Comparison of ENCODE assay signal across 9 cellular contexts in the genomic region with DNA sequence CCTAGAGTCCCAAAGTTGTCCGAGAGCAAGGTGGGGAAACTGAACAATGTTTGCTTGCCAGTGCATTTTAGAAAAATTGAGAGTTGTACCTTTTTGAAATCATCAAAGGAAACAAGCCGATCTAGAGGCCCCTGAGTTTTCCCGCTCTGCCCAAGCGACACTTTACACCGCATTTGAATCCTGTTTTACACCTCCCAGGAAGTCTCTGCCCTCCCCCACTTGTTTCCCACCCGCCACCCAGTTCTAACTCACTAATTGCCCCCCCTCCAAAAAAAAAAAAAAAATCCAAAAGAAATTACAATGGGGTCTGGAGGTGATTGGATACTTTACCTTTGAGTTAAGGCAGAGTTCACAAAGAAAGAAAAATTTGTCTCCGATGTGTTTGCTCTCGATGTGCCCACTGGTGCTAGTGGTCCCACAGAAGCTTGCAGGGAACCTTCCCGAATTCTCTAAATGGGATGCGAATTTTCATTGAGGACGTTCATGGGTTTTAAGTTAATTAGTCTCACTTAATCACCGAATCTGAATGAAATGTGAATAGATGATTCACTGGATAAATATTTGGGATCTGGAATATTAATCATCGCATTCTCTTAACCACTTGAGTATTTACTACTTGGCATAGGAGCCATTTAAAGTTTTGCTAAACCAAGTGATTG. TPM values are rescaled to one million over a fixed set of nuclear protein-coding genes. Genes with fewer than 3 reads are reported as not detected.
DNase-seq lines count a peak whose midpoint lies in the region; TF ChIP-seq lines count a peak whose summit lies in the region.
"Had no signal": no experiment of that assay in that cellular context is flagged by ENCODE, and none has a peak within 500 bp of the region (broad histone marks: within the 10 kb centered on the region; RNA-seq: fewer than 3 reads in every experiment).

No MANE protein-coding gene starts in this region.

- H3K4me3 ChIP-seq in mammary epithelial cell (replicated peaks in 1 of 3; ENCODE audit: insufficient read depth in 1 of 3, low read depth in 2 of 3, low read length in 3 of 3), result peak overlapping the region; percentile 70 to 95 (median 80)
- peak overlapping the region; percentile 78 for H3K4me3 ChIP-seq in mesendoderm (ENCODE audit: low read length)

- CTCF ChIA-PET in mammary epithelial cell (lab: Charles Lee; ENCODE audit: low non-redundant PET), result no interaction called here

- H3K27me3 ChIP-seq in mammary epithelial cell (ENCODE audit: insufficient read depth, low read length) (no peaks in the 10 kb centered on the region), mesendoderm (ENCODE audit: insufficient read depth, low read length, poor library complexity) (no peaks in the 10 kb centered on the region)

- H3K79me1 ChIP-seq in mesendoderm (ENCODE audit: low read length), result no peaks in the 10 kb centered on the region

- H2BK15ac ChIP-seq in mesendoderm (replicated peaks; ENCODE audit: low read depth), result peak overlapping the region; percentile 0

- no peak overlapping the region for H4K8ac ChIP-seq in mesendoderm (ENCODE audit: low read depth, low read length)

- in situ Hi-C loops in mammary epithelial cell (cut with MboI; ENCODE audit: low sequenced_read_pairs in 2 of 2), result loop anchor here in 1 of 2 donors (25.0 kb wide), 2 partner anchors 239 to 261 kb away; no protein-coding TSS in a partner anchor

- H2BK5ac ChIP-seq in mesendoderm (ENCODE audit: low read length), result no peak overlapping the region

- DNase-seq in AG08395 (ENCODE audit: low spot score), result peak; percentile 72
- peak; percentile 28 for DNase-seq in HK-2 (ENCODE audit: unreplicated experiment)
- DNase-seq in mammary epithelial cell, result peak; percentile 71
- peak; percentile 47 for DNase-seq in mesendoderm
- DNase-seq in posterior cingulate gyrus, result no peak
- DNase-seq in NCI-H146 (lab: John Stamatoyannopoulos, UW), result no peak
- DNase-seq in effector CD4-positive, alpha-beta T cell, result no peak
- no peak for DNase-seq in NCI-H748 (lab: John Stamatoyannopoulos, UW; ENCODE audit: unreplicated experiment)
- DNase-seq: activated gamma-delta T cell had no signal

- intact Hi-C loops in mammary epithelial cell (cut with micrococcal nuclease), result loop anchor here (1.0 to 10.0 kb wide), 2 partner anchors 158 to 270 kb away; no protein-coding TSS in a partner anchor
- intact Hi-C loops in posterior cingulate gyrus (cut with DNase I), result no loop called here

- no peak overlapping the region for H2AFZ ChIP-seq in mammary epithelial cell (ENCODE audit: low read depth, low read length)

- H3K27ac ChIP-seq in mammary epithelial cell (ENCODE audit: insufficient read depth, low read depth, low read length) (peak overlapping the region; percentile 97), mesendoderm (ENCODE audit: low read depth, low read length) (peak overlapping the region; percentile 83)

- no peak for TF ChIP-seq CTCF in mammary epithelial cell (conservative IDR thresholded peaks at IDR 0.05 in 1 of 2, IDR thresholded peaks at IDR 0.05 in 1 of 2; ENCODE audit: extremely low read depth in 1 of 2, insufficient read depth in 1 of 2, low read depth in 1 of 2, low read length in 2 of 2)

- no peak overlapping the region for H2AK5ac ChIP-seq in mesendoderm (ENCODE audit: low read length)

- no peak overlapping the region for H4K5ac ChIP-seq in mesendoderm (ENCODE audit: low read length)

- peaks cover 37% of the 10 kb centered on the region for H3K36me3 ChIP-seq in mammary epithelial cell (ENCODE audit: insufficient read depth, low read length)
- no peaks in the 10 kb centered on the region for H3K36me3 ChIP-seq in mesendoderm (ENCODE audit: control insufficient read depth, insufficient read depth, low read length)

- peak overlapping the region; percentile 99 for H3K18ac ChIP-seq in mesendoderm (ENCODE audit: low read length)

- TSS peak; percentile 87 for BruUV-seq in mammary epithelial cell (replicated peaks; lab: Mats Ljungman, UMichigan)

- dilution Hi-C loops in mammary epithelial cell (cut with HindIII; ENCODE audit: low sequenced_read_pairs), result loop anchor here (25.0 kb wide), 1 partner anchor 264 kb away; no protein-coding TSS in a partner anchor

- H2BK120ac ChIP-seq in mesendoderm (ENCODE audit: low read depth, low read length), result peak overlapping the region; percentile 55

- H3K4ac ChIP-seq in mesendoderm (ENCODE audit: low read depth, low read length), result peak overlapping the region; percentile 86

- 5% methylated on average over 12 of the region's 13 CpGs for WGBS in mammary epithelial cell (ENCODE audit: low coverage, missing lambda C conversion rate)
- WGBS in mesendoderm (ENCODE audit: extremely low coverage, insufficient coverage, low lambda C conversion rate), result no CpG with 5 or more reads among the region's 13 CpGs

- H3K4me2 ChIP-seq in mammary epithelial cell (ENCODE audit: insufficient read depth, low read depth, low read length), result peak overlapping the region; percentile 83
- peak overlapping the region; percentile 75 for H3K4me2 ChIP-seq in mesendoderm (ENCODE audit: low read length)

- peaks cover 96% of the 10 kb centered on the region for H3K79me2 ChIP-seq in mammary epithelial cell (ENCODE audit: insufficient read depth, low read length)
- H3K79me2 ChIP-seq in mesendoderm (ENCODE audit: control insufficient read depth, insufficient read depth, low read length), result peaks cover 20% of the 10 kb centered on the region

- H3K9me3 ChIP-seq in mammary epithelial cell (replicated peaks; ENCODE audit: insufficient read depth, low read length), result no peaks in the 10 kb centered on the region

- H3K23ac ChIP-seq in mesendoderm (ENCODE audit: low read length), result no peak overlapping the region

- H3K4me1 ChIP-seq in mammary epithelial cell (ENCODE audit: insufficient read depth, low read length), result peaks cover 31% of the 10 kb centered on the region
- no peaks in the 10 kb centered on the region for H3K4me1 ChIP-seq in mesendoderm (ENCODE audit: control insufficient read depth, low read depth, low read length)

- no peaks in the 10 kb centered on the region for H4K20me1 ChIP-seq in mammary epithelial cell (ENCODE audit: insufficient read depth, low read length)

- H3K9ac ChIP-seq in mammary epithelial cell (ENCODE audit: insufficient read depth, low read length), result peak overlapping the region; percentile 98
- H3K9ac ChIP-seq in mesendoderm (ENCODE audit: low read length), result peak overlapping the region; percentile 81

- H3K56ac ChIP-seq in mesendoderm (ENCODE audit: low read length), result peak overlapping the region; percentile 90

RNA-seq across cellular contexts. Expression of a gene that starts 2.4 kb away (rescaled TPM):
- 100 to 1,000 TPM in 1 of 2 donors, 10 to 100 TPM in 1; 23.8 to 189 TPM for total RNA-seq in mammary epithelial cell
- polyA plus RNA-seq in mammary epithelial cell, result 41.2 TPM
- 46.4 TPM for polyA minus RNA-seq in mammary epithelial cell
- 80.1 TPM for polyA plus RNA-seq in mesendoderm (2013, experiment 1 of 2)
- polyA plus RNA-seq in mesendoderm (2013, experiment 2 of 2), result 82.1 TPM

Comparison
In these comparisons a context has a peak if more than half of its experiments do, and no peak if none do; other contexts are left out.
1. DNase-seq: peak in AG08395 (single experiment), HK-2 (single experiment), mammary epithelial cell (single experiment) and mesendoderm (single experiment); none in posterior cingulate gyrus (0 of 10), NCI-H146 (single experiment), effector CD4-positive, alpha-beta T cell (single experiment) and NCI-H748 (single experiment).